In genomic region chr12:18849080-18849479, GRCh38 we compare ENCODE assay signal across 22 cellular contexts.
DNase-seq lines count a peak whose midpoint lies in the region; ATAC-seq, FAIRE-seq and TF ChIP-seq lines count a peak whose summit lies in the region.
"Had no signal": no experiment of that assay in that cellular context is flagged by ENCODE, and none has a peak within 500 bp of the region (broad histone marks: within the 10 kb centered on the region; RNA-seq: fewer than 3 reads in every experiment).

No MANE protein-coding gene starts in this region.

- H2AFZ ChIP-seq in astrocyte (ENCODE audit: low read depth, low read length) (peak overlapping the region; percentile 35), smooth muscle cell (ENCODE audit: low read depth) (peak overlapping the region; percentile 30)

- no peak overlapping the region for H3K27ac ChIP-seq in astrocyte (ENCODE audit: low read depth, low read length)
- H3K27ac ChIP-seq in foreskin keratinocyte: no peak overlapping the region
- peak overlapping the region; percentile 62 for H3K27ac ChIP-seq in smooth muscle cell (ENCODE audit: low read depth)
- H3K27ac ChIP-seq in WERI-Rb-1: no peak overlapping the region
- H3K27ac ChIP-seq: pancreas, suprapubic skin had no signal

- no peaks in the 10 kb centered on the region for H3K36me3 Mint-ChIP-seq in astrocyte (ENCODE audit: low read depth, unreplicated experiment)

- H3K4me1 ChIP-seq in astrocyte (ENCODE audit: insufficient read depth, low read length) (no peaks in the 10 kb centered on the region), foreskin keratinocyte (no peaks in the 10 kb centered on the region), smooth muscle cell (ENCODE audit: low read depth) (no peaks in the 10 kb centered on the region)
- H3K4me1 ChIP-seq: BE2C, pancreas, suprapubic skin had no signal

- peak overlapping the region; percentile 60 for H3K27ac Mint-ChIP-seq in astrocyte (ENCODE audit: unreplicated experiment)
- H3K27ac Mint-ChIP-seq: activated naive CD8-positive, alpha-beta T cell treated with anti-CD3 and anti-CD28 coated beads, Interleukin-2, amount 50 U/mL, for 24 hours; activated T-helper 2 cell treated with anti-CD3 and anti-CD28 coated beads, Interferon-gamma antibody, Interleukin-2, Interleukin-4, amounts not matched to agents 10 μg/mL and 5 μg/mL and 100 μg/mL, durations not matched to agents 14 hours and 24 hours and 36 hours; T-helper 2 cell treated with Interferon-gamma antibody and Interleukin-4, amounts not matched to agents 5 μg/mL and 100 μg/mL, for 36 hours had no signal

- H3K4me2 ChIP-seq in astrocyte (ENCODE audit: low read length) (peak overlapping the region; percentile 24), smooth muscle cell (peak overlapping the region; percentile 57)

- H3K27me3 ChIP-seq in astrocyte (ENCODE audit: insufficient read depth, low read length) (no peaks in the 10 kb centered on the region), foreskin keratinocyte (no peaks in the 10 kb centered on the region), smooth muscle cell (ENCODE audit: low read depth) (no peaks in the 10 kb centered on the region), WERI-Rb-1 (ENCODE audit: insufficient read depth, low read depth, severe bottlenecking) (no peaks in the 10 kb centered on the region)
- H3K27me3 ChIP-seq: BE2C, pancreas, suprapubic skin had no signal

- no peaks in the 10 kb centered on the region for H3F3A ChIP-seq in smooth muscle cell (ENCODE audit: low read depth)

- DNase-seq in HPDE6-E6E7 (ENCODE audit: extremely low spot score): peak; percentile 5
- peak; percentile 74 for DNase-seq in astrocyte (ENCODE audit: low read depth)
- DNase-seq in foreskin keratinocyte: peak; percentile 32 to 66
- no peak for DNase-seq in smooth muscle cell (lab: John Stamatoyannopoulos, UW; ENCODE audit: unreplicated experiment)
- DNase-seq in WERI-Rb-1: no peak
- DNase-seq in middle frontal gyrus (ENCODE audit: extremely low spot score, low spot score): no peak
- DNase-seq in RKO (ENCODE audit: low spot score): no peak
- DNase-seq: activated CD4-positive, CD25-positive, alpha-beta regulatory T cell; activated naive CD8-positive, alpha-beta T cell treated with anti-CD3 and anti-CD28 coated beads, Interleukin-2, amount 50 U/mL, for 24 hours; BE2C; effector memory CD4-positive, alpha-beta T cell; NCI-H1417; NCI-H2171 treated with DMSO at 0.1 percent for 48 hours; NCI-H774; pancreas; small intestine; stimulated activated CD4-positive, alpha-beta T cell treated with anti-CD3 and anti-CD28 coated beads, Interleukin-4, amount 100 ng/mL, for 4 hours had no signal

- H3K9ac ChIP-seq in astrocyte (ENCODE audit: low read length) (no peak overlapping the region), smooth muscle cell (ENCODE audit: low read depth) (peak overlapping the region; percentile 27)

- peak; percentile 78 for ATAC-seq in foreskin keratinocyte
- ATAC-seq: activated naive CD8-positive, alpha-beta T cell treated with anti-CD3 and anti-CD28 coated beads, Interleukin-2, amount 50 U/mL, for 24 hours; left lobe of liver; pancreas had no signal

- H3K4me3 Mint-ChIP-seq in astrocyte (ENCODE audit: unreplicated experiment): no peak overlapping the region
- H3K4me3 Mint-ChIP-seq: activated naive CD8-positive, alpha-beta T cell treated with anti-CD3 and anti-CD28 coated beads, Interleukin-2, amount 50 U/mL, for 24 hours; T-helper 2 cell treated with Interferon-gamma antibody and Interleukin-4, amounts not matched to agents 5 μg/mL and 100 μg/mL, for 36 hours had no signal

- WGBS in smooth muscle cell (ENCODE audit: low lambda C conversion rate): 36% methylated on average over 4 of the region's 4 CpGs

- FAIRE-seq in astrocyte (lab: Jason Lieb, UNC): peak; percentile 64
- FAIRE-seq: pancreas, small intestine had no signal

- no peaks in the 10 kb centered on the region for H3K9me3 Mint-ChIP-seq in astrocyte (ENCODE audit: unreplicated experiment)
- H3K9me3 Mint-ChIP-seq: activated naive CD8-positive, alpha-beta T cell treated with anti-CD3 and anti-CD28 coated beads, Interleukin-2, amount 50 U/mL, for 24 hours; T-helper 2 cell treated with Interferon-gamma antibody and Interleukin-4, amounts not matched to agents 5 μg/mL and 100 μg/mL, for 36 hours had no signal

- TF ChIP-seq CTCF in astrocyte (IDR thresholded peaks at IDR 0.05; ENCODE audit: insufficient read depth, low read depth, low read length) (no peak), foreskin keratinocyte (conservative IDR thresholded peaks at IDR 0.05) (no peak), smooth muscle cell (IDR thresholded peaks at IDR 0.05; ENCODE audit: borderline replicate concordance, insufficient read depth, poor library complexity, severe bottlenecking) (no peak), WERI-Rb-1 (IDR thresholded peaks at IDR 0.05; ENCODE audit: low read depth, low read length) (no peak)

- peaks cover 14% of the 10 kb centered on the region for H3K4me1 Mint-ChIP-seq in astrocyte (ENCODE audit: low read depth, unreplicated experiment)

- H4K20me1 ChIP-seq in astrocyte (ENCODE audit: insufficient read depth, low read length): no peaks in the 10 kb centered on the region
- H4K20me1 ChIP-seq in smooth muscle cell (ENCODE audit: low read depth): no peaks in the 10 kb centered on the region

- H3K9me3 ChIP-seq in astrocyte (ENCODE audit: insufficient read depth, low read depth, low read length) (no peaks in the 10 kb centered on the region), smooth muscle cell (replicated peaks; ENCODE audit: low read depth) (no peaks in the 10 kb centered on the region), WERI-Rb-1 (ENCODE audit: severe bottlenecking) (no peaks in the 10 kb centered on the region)
- H3K9me3 ChIP-seq: BE2C, Caco-2, pancreas, suprapubic skin had no signal

- H3K79me2 ChIP-seq in astrocyte (ENCODE audit: insufficient read depth, low read length) (no peaks in the 10 kb centered on the region), smooth muscle cell (ENCODE audit: low read depth) (no peaks in the 10 kb centered on the region)

- H3K36me3 ChIP-seq in astrocyte (ENCODE audit: insufficient read depth, low read length) (no peaks in the 10 kb centered on the region), smooth muscle cell (ENCODE audit: low read depth) (no peaks in the 10 kb centered on the region), WERI-Rb-1 (no peaks in the 10 kb centered on the region)
- H3K36me3 ChIP-seq: BE2C, pancreas, suprapubic skin had no signal

- H3K27me3 Mint-ChIP-seq in astrocyte (ENCODE audit: low read depth, unreplicated experiment): no peaks in the 10 kb centered on the region

- H3K4me3 ChIP-seq in astrocyte (ENCODE audit: insufficient read depth, low read depth, low read length) (no peak overlapping the region), smooth muscle cell (no peak overlapping the region), WERI-Rb-1 (ENCODE audit: low read depth, low read length) (no peak overlapping the region)
- H3K4me3 ChIP-seq: pancreas, suprapubic skin had no signal

Comparison
In these comparisons a context has a peak if more than half of its experiments do, and no peak if none do; other contexts are left out.
1. DNase-seq: peak in HPDE6-E6E7 (single experiment), astrocyte (single experiment) and foreskin keratinocyte (2 of 2); none in smooth muscle cell (single experiment), WERI-Rb-1 (single experiment), middle frontal gyrus (single experiment) and RKO (single experiment).